ENCODE assay signal across 1 cellular context in genomic region chr4:14018191-14018853, GRCh38.
TF ChIP-seq lines count a peak whose summit lies in the region.

No MANE protein-coding gene starts in this region.

TF ChIP-seq in HepG2, 621 proteins besides CTCF, POLR2A, EP300 and RAD21 (continued from another document):
- TF ChIP-seq MED13 (CRISPR knock-in tag; IDR thresholded peaks at IDR 0.05) (no peak), MAF1 (CRISPR knock-in tag; IDR thresholded peaks at IDR 0.05; ENCODE audit: borderline replicate concordance) (no peak), SALL1 (CRISPR knock-in tag; IDR thresholded peaks at IDR 0.05) (peak; percentile 68; the same call in 1 of the 2 replicates), POLR2G (IDR thresholded peaks at IDR 0.05; ENCODE audit: low read depth, low read length) (no peak), FOXP1 (IDR thresholded peaks at IDR 0.05) (no peak), FOXP1 (CRISPR knock-in tag; IDR thresholded peaks at IDR 0.05) (peak; percentile 87), ARID5B (CRISPR knock-in tag; IDR thresholded peaks at IDR 0.05) (peak; percentile 66; the same call in 1 of the 2 replicates), SOX13 (IDR thresholded peaks at IDR 0.05) (no peak), SOX13 (CRISPR knock-in tag; conservative IDR thresholded peaks at IDR 0.05 in 1 of 2, IDR thresholded peaks at IDR 0.05 in 1 of 2) (peak in 1 of 2 experiments; percentile 69; a peak in 2 of 4 replicates), SAP130 (CRISPR knock-in tag; IDR thresholded peaks at IDR 0.05; ENCODE audit: low read depth) (no peak), MXI1 (IDR thresholded peaks at IDR 0.05; ENCODE audit: borderline replicate concordance, low read depth, low read length) (peak; percentile 32; the same call in 1 of the 3 replicates), FOXJ3 (CRISPR knock-in tag; IDR thresholded peaks at IDR 0.05; ENCODE audit: borderline replicate concordance) (peak; percentile 71; the same call in 1 of the 2 replicates), ZNF329 (CRISPR knock-in tag; IDR thresholded peaks at IDR 0.05; ENCODE audit: low read depth) (no peak), ZSCAN12 (CRISPR knock-in tag; IDR thresholded peaks at IDR 0.05) (no peak), SOX6 (IDR thresholded peaks at IDR 0.05) (no peak), SOX6 (CRISPR knock-in tag; IDR thresholded peaks at IDR 0.05) (peak; percentile 73), FOXP4 (CRISPR knock-in tag; IDR thresholded peaks at IDR 0.05) (peak; percentile 67), JUND (CRISPR knock-in tag; IDR thresholded peaks at IDR 0.05) (0 out of 2 replicates have a peak, but pooled peaks have one; percentile 15), ZNF792 (CRISPR knock-in tag; IDR thresholded peaks at IDR 0.05) (no peak), FOXK1 (CRISPR knock-in tag; IDR thresholded peaks at IDR 0.05; ENCODE audit: borderline replicate concordance, low read depth) (peak; percentile 36; the same call in 1 of the 2 replicates), ZNF362 (CRISPR knock-in tag; IDR thresholded peaks at IDR 0.05; ENCODE audit: borderline replicate concordance) (no peak), ZNF775 (CRISPR knock-in tag; IDR thresholded peaks at IDR 0.05; ENCODE audit: borderline replicate concordance) (no peak), REPIN1 (CRISPR knock-in tag; IDR thresholded peaks at IDR 0.05; ENCODE audit: borderline replicate concordance, low read depth) (no peak), TCF7 (IDR thresholded peaks at IDR 0.05; ENCODE audit: low read depth) (peak; percentile 39; the same call in 1 of the 2 replicates), AKNA (CRISPR knock-in tag; IDR thresholded peaks at IDR 0.05; ENCODE audit: borderline replicate concordance) (no peak), THAP11 (CRISPR knock-in tag; IDR thresholded peaks at IDR 0.05) (0 out of 2 replicates have a peak, but pooled peaks have one; percentile 19), IRF2 (CRISPR knock-in tag; IDR thresholded peaks at IDR 0.05) (0 out of 2 replicates have a peak, but pooled peaks have one; percentile 20), FOXA1 (IDR thresholded peaks at IDR 0.05) (no peak), FOXA1 (CRISPR knock-in tag; IDR thresholded peaks at IDR 0.05) (peak; percentile 65; the same call in 1 of the 2 replicates), NCOA2 (CRISPR knock-in tag; IDR thresholded peaks at IDR 0.05) (peak; percentile 61; the same call in 1 of the 2 replicates), HDAC1 (CRISPR knock-in tag; IDR thresholded peaks at IDR 0.05) (peak; percentile 21; the same call in 1 of the 2 replicates), ZNF234 (CRISPR knock-in tag; conservative IDR thresholded peaks at IDR 0.05) (no peak), ZGPAT (CRISPR knock-in tag; IDR thresholded peaks at IDR 0.05) (0 out of 2 replicates have a peak, but pooled peaks have one; percentile 28), KLF16 (CRISPR knock-in tag; IDR thresholded peaks at IDR 0.05) (peak in 1 of 2 experiments; percentile 43; a peak in 1 of 4 replicates), GATAD2A (CRISPR knock-in tag; IDR thresholded peaks at IDR 0.05) (peak; percentile 63; the same call in 1 of the 2 replicates)
